8 cellular contexts compared by ENCODE assay signal in genomic region chr19:49427855-49428546, GRCh38. TPM values are rescaled to one million over a fixed set of nuclear protein-coding genes. Genes with fewer than 3 reads are reported as not detected.
DNase-seq lines count a peak whose midpoint lies in the region; ATAC-seq and TF ChIP-seq lines count a peak whose summit lies in the region.

No MANE protein-coding gene starts in this region.

- no peaks in the 10 kb centered on the region for H3K4me1 ChIP-seq in HEK293 (ENCODE audit: control insufficient read depth, insufficient read depth, low read length)
- peaks cover 16% of the 10 kb centered on the region for H3K4me1 ChIP-seq in lower lobe of right lung
- H3K4me1 ChIP-seq in ovary (ENCODE audit: insufficient read depth) = peaks cover 1% of the 10 kb centered on the region

- TF ChIP-seq EP300 in ovary (IDR thresholded peaks at IDR 0.05) = no peak

- no peak for TF ChIP-seq CTCF in CD4-positive, alpha-beta T cell (IDR thresholded peaks at IDR 0.05)
- no peak for TF ChIP-seq CTCF in HEK293 (tag by site-specific recombination; IDR thresholded peaks at IDR 0.05)
- no peak for TF ChIP-seq CTCF in lower lobe of right lung (IDR thresholded peaks at IDR 0.05)
- no peak for TF ChIP-seq CTCF in ovary (IDR thresholded peaks at IDR 0.05)
- TF ChIP-seq CTCF in RWPE1 (conservative IDR thresholded peaks at IDR 0.05; ENCODE audit: low read depth) = no peak

- no peak for TF ChIP-seq POLR2A in ovary (IDR thresholded peaks at IDR 0.05)

- POLR2A ChIA-PET in CD4-positive, alpha-beta T cell (lab: Charles Lee) = interaction anchor here (1.3 kb wide), 1 partner anchor 17 kb away, joined by 4 read pairs; no protein-coding TSS in a partner anchor
- POLR2A ChIA-PET in HEK293 (lab: Yijun Ruan, JAX) (interaction anchor here (0.8 to 1.9 kb wide), 2 partner anchors 9 to 24 kb away, joined by 3 to 5 read pairs; partner anchors contain the start of gene PIH1D1), RWPE1 (lab: Yijun Ruan, JAX; ENCODE audit: low non-redundant PET) (no interaction called here)

- peak overlapping the region; percentile 39 for H3K4me3 Mint-ChIP-seq in CD4-positive, alpha-beta T cell
- peak overlapping the region; percentile 13 for H3K4me3 Mint-ChIP-seq in activated T-helper 1 cell treated with anti-CD3 and anti-CD28 coated beads, Interleukin-12 subunit alpha, Interleukin-12 subunit beta, Interleukin-2, Interleukin-4 antibody, amounts not matched to agents 30 ng/mL and 10 ng/mL and 1 ng/mL, durations not matched to agents 14 hours and 24 hours and 36 hours

- 1 to 2% (median 1%) methylated on average over 40 to 45 of the region's 45 CpGs for whole genome bisulfite sequencing in ovary, 3 donors

- intact Hi-C loops in CD4-positive, alpha-beta T cell (cut with DNase I, micrococcal nuclease) = no loop called here
- intact Hi-C loops in activated T-helper 1 cell treated with anti-CD3 and anti-CD28 coated beads, Interleukin-12 subunit alpha, Interleukin-12 subunit beta, Interleukin-2, Interleukin-4 antibody, amounts not matched to agents 30 ng/mL and 10 ng/mL and 1 ng/mL, durations not matched to agents 14 hours and 24 hours and 36 hours (cut with micrococcal nuclease) = no loop called here
- intact Hi-C loops in lower lobe of right lung (cut with DNase I) = no loop called here
- intact Hi-C loops in ovary (cut with DNase I) = no loop called here

- CTCF ChIA-PET in CD4-positive, alpha-beta T cell (lab: Charles Lee) = no interaction called here
- CTCF ChIA-PET in HEK293 (lab: Yijun Ruan, JAX) (interaction anchor here (0.6 to 1.4 kb wide), 3 partner anchors 13 to 201 kb away, joined by 3 to 4 read pairs (median 4); no protein-coding TSS in a partner anchor), RWPE1 (lab: Yijun Ruan, JAX) (interaction anchor here (2.1 kb wide), 1 partner anchor 36 kb away, joined by 7 read pairs; no protein-coding TSS in a partner anchor)

- H3K9me3 Mint-ChIP-seq in CD4-positive, alpha-beta T cell = no peaks in the 10 kb centered on the region
- H3K9me3 Mint-ChIP-seq in activated T-helper 1 cell treated with anti-CD3 and anti-CD28 coated beads, Interleukin-12 subunit alpha, Interleukin-12 subunit beta, Interleukin-2, Interleukin-4 antibody, amounts not matched to agents 30 ng/mL and 10 ng/mL and 1 ng/mL, durations not matched to agents 14 hours and 24 hours and 36 hours = no peaks in the 10 kb centered on the region

- H3K27ac ChIP-seq in CD4-positive, alpha-beta T cell (ENCODE audit: low read depth, low read length) = no peak overlapping the region
- H3K27ac ChIP-seq in HEK293 (ENCODE audit: extremely low read depth, low read depth, low read length) (no peak overlapping the region), lower lobe of right lung (no peak overlapping the region), ovary (no peak overlapping the region), RWPE1 (no peak overlapping the region)

- H3K36me3 ChIP-seq in HEK293 (ENCODE audit: control insufficient read depth in 2 of 2, insufficient read depth in 1 of 2, low read length in 2 of 2) (no peaks in the 10 kb centered on the region), lower lobe of right lung (no peaks in the 10 kb centered on the region), ovary (no peaks in the 10 kb centered on the region)

- H3K4me1 Mint-ChIP-seq in CD4-positive, alpha-beta T cell (ENCODE audit: low read depth) = peaks cover 67% of the 10 kb centered on the region
- peaks cover 44% of the 10 kb centered on the region for H3K4me1 Mint-ChIP-seq in activated T-helper 1 cell treated with anti-CD3 and anti-CD28 coated beads, Interleukin-12 subunit alpha, Interleukin-12 subunit beta, Interleukin-2, Interleukin-4 antibody, amounts not matched to agents 30 ng/mL and 10 ng/mL and 1 ng/mL, durations not matched to agents 14 hours and 24 hours and 36 hours (ENCODE audit: low read depth)

- peak; percentile 44 for ATAC-seq in CD4-positive, alpha-beta T cell (ENCODE audit: poor library complexity)
- ATAC-seq in lower lobe of right lung (peak; percentile 51 to 69), HG03469 (IDR thresholded peaks at IDR 0.05; ENCODE audit: unreplicated experiment) (no peak)

- no peak overlapping the region for H3K27ac Mint-ChIP-seq in CD4-positive, alpha-beta T cell
- no peak overlapping the region for H3K27ac Mint-ChIP-seq in activated T-helper 1 cell treated with anti-CD3 and anti-CD28 coated beads, Interleukin-12 subunit alpha, Interleukin-12 subunit beta, Interleukin-2, Interleukin-4 antibody, amounts not matched to agents 30 ng/mL and 10 ng/mL and 1 ng/mL, durations not matched to agents 14 hours and 24 hours and 36 hours

- peak overlapping the region; percentile 11; the same call in 1 of the 2 replicates for H3K4me3 ChIP-seq in HEK293 (ENCODE audit: low read depth, low read length)
- no peak overlapping the region for H3K4me3 ChIP-seq in lower lobe of right lung
- H3K4me3 ChIP-seq in ovary = no peak overlapping the region

- no peaks in the 10 kb centered on the region for H3K9me3 ChIP-seq in CD4-positive, alpha-beta T cell (ENCODE audit: control insufficient read depth, low read length)
- H3K9me3 ChIP-seq in HEK293 (ENCODE audit: control insufficient read depth, insufficient read depth, low read depth, low read length) (no peaks in the 10 kb centered on the region), lower lobe of right lung (no peaks in the 10 kb centered on the region), ovary (no peaks in the 10 kb centered on the region)

- DNase-seq in CD4-positive, alpha-beta T cell = no peak
- DNase-seq in activated T-helper 1 cell treated with anti-CD3 and anti-CD28 coated beads, Interleukin-12 subunit alpha, Interleukin-12 subunit beta, Interleukin-2, Interleukin-4 antibody, amounts not matched to agents 30 ng/mL and 10 ng/mL and 1 ng/mL, durations not matched to agents 14 hours and 24 hours and 36 hours (ENCODE audit: low spot score) = no peak
- DNase-seq in lower lobe of right lung (no peak), ovary (no peak), EL (no peak), RWPE1 (ENCODE audit: low spot score) (no peak)

- H3K27me3 Mint-ChIP-seq in CD4-positive, alpha-beta T cell = peaks cover 98% of the 10 kb centered on the region
- peaks cover 83% of the 10 kb centered on the region for H3K27me3 Mint-ChIP-seq in activated T-helper 1 cell treated with anti-CD3 and anti-CD28 coated beads, Interleukin-12 subunit alpha, Interleukin-12 subunit beta, Interleukin-2, Interleukin-4 antibody, amounts not matched to agents 30 ng/mL and 10 ng/mL and 1 ng/mL, durations not matched to agents 14 hours and 24 hours and 36 hours (ENCODE audit: insufficient read depth)

- no peaks in the 10 kb centered on the region for H3K36me3 Mint-ChIP-seq in CD4-positive, alpha-beta T cell (ENCODE audit: low read depth)
- no peaks in the 10 kb centered on the region for H3K36me3 Mint-ChIP-seq in activated T-helper 1 cell treated with anti-CD3 and anti-CD28 coated beads, Interleukin-12 subunit alpha, Interleukin-12 subunit beta, Interleukin-2, Interleukin-4 antibody, amounts not matched to agents 30 ng/mL and 10 ng/mL and 1 ng/mL, durations not matched to agents 14 hours and 24 hours and 36 hours (ENCODE audit: low read depth)

- peaks cover 99% of the 10 kb centered on the region for H3K27me3 ChIP-seq in CD4-positive, alpha-beta T cell (ENCODE audit: control insufficient read depth, insufficient read depth, low read length)
- H3K27me3 ChIP-seq in lower lobe of right lung (ENCODE audit: low read depth) (peaks cover 97% of the 10 kb centered on the region), ovary (peaks cover 13% of the 10 kb centered on the region)

TF ChIP-seq in HEK293, 187 proteins besides CTCF, POLR2A, EP300 and RAD21 (continues in another document):
- TF ChIP-seq ZNF677 (tag by site-specific recombination; IDR thresholded peaks at IDR 0.05) = peak; percentile 100

RNA-seq across cellular contexts. Expression of gene GFY, which starts 2.8 kb away (rescaled TPM):
- not detected for total RNA-seq in CD4-positive, alpha-beta T cell
- total RNA-seq in activated T-helper 1 cell treated with anti-CD3 and anti-CD28 coated beads, Interleukin-12 subunit alpha, Interleukin-12 subunit beta, Interleukin-2, Interleukin-4 antibody, amounts not matched to agents 30 ng/mL and 10 ng/mL and 1 ng/mL, durations not matched to agents 14 hours and 24 hours and 36 hours = not detected in 2 replicates
- total RNA-seq in lower lobe of right lung (not detected), ovary (not detected)
- polyA plus RNA-seq in ovary = not detected

RNA-seq across cellular contexts. Expression of gene PTH2, which starts 4.8 kb away (rescaled TPM):
- not detected for total RNA-seq in CD4-positive, alpha-beta T cell
- not detected in 2 replicates for total RNA-seq in activated T-helper 1 cell treated with anti-CD3 and anti-CD28 coated beads, Interleukin-12 subunit alpha, Interleukin-12 subunit beta, Interleukin-2, Interleukin-4 antibody, amounts not matched to agents 30 ng/mL and 10 ng/mL and 1 ng/mL, durations not matched to agents 14 hours and 24 hours and 36 hours
- not detected for total RNA-seq in lower lobe of right lung
- not detected for total RNA-seq in ovary
- polyA plus RNA-seq in ovary = not detected

RNA-seq across cellular contexts. Expression of gene SLC17A7, which starts 13.3 kb away (rescaled TPM):
- total RNA-seq in CD4-positive, alpha-beta T cell = not detected
- total RNA-seq in activated T-helper 1 cell treated with anti-CD3 and anti-CD28 coated beads, Interleukin-12 subunit alpha, Interleukin-12 subunit beta, Interleukin-2, Interleukin-4 antibody, amounts not matched to agents 30 ng/mL and 10 ng/mL and 1 ng/mL, durations not matched to agents 14 hours and 24 hours and 36 hours = 0.16 TPM in 1 of 2 replicates, not detected in the other
- 0.56 TPM for total RNA-seq in lower lobe of right lung
- total RNA-seq in ovary = under 1 TPM in 5 of 7 donors, not detected in 2; 0.15 to 0.57 (median 0.17) TPM
- polyA plus RNA-seq in ovary = 1 to 10 TPM in 1 of 2 donors, under 1 TPM in 1; 0.19 to 2.5 TPM

RNA-seq across cellular contexts. Expression of gene PIH1D1, which starts 23.6 kb away (rescaled TPM):
- 100 to 1,000 TPM; 145 to 151 TPM for total RNA-seq in CD4-positive, alpha-beta T cell
- total RNA-seq in activated T-helper 1 cell treated with anti-CD3 and anti-CD28 coated beads, Interleukin-12 subunit alpha, Interleukin-12 subunit beta, Interleukin-2, Interleukin-4 antibody, amounts not matched to agents 30 ng/mL and 10 ng/mL and 1 ng/mL, durations not matched to agents 14 hours and 24 hours and 36 hours = 124 and 126 TPM in 2 replicates
- total RNA-seq in lower lobe of right lung (63.2 TPM), ovary (10 to 100 TPM; 42.6 to 69.4 (median 58.5) TPM)
- 10 to 100 TPM; 28.6 to 63.5 TPM for polyA plus RNA-seq in ovary

RNA-seq across cellular contexts. Expression of gene ALDH16A1, which starts 25.0 kb away (rescaled TPM):
- total RNA-seq in CD4-positive, alpha-beta T cell = 10 to 100 TPM; 25.1 to 25.8 TPM
- total RNA-seq in activated T-helper 1 cell treated with anti-CD3 and anti-CD28 coated beads, Interleukin-12 subunit alpha, Interleukin-12 subunit beta, Interleukin-2, Interleukin-4 antibody, amounts not matched to agents 30 ng/mL and 10 ng/mL and 1 ng/mL, durations not matched to agents 14 hours and 24 hours and 36 hours = 23.1 and 24.5 TPM in 2 replicates
- 33.7 TPM for total RNA-seq in lower lobe of right lung
- 10 to 100 TPM; 15.8 to 24.2 (median 20.2) TPM for total RNA-seq in ovary
- 10 to 100 TPM in 1 of 2 donors, under 1 TPM in 1; 0.93 to 22.5 TPM for polyA plus RNA-seq in ovary
